Comparison of ENCODE assay signal across 29 cellular contexts in the genomic region with DNA sequence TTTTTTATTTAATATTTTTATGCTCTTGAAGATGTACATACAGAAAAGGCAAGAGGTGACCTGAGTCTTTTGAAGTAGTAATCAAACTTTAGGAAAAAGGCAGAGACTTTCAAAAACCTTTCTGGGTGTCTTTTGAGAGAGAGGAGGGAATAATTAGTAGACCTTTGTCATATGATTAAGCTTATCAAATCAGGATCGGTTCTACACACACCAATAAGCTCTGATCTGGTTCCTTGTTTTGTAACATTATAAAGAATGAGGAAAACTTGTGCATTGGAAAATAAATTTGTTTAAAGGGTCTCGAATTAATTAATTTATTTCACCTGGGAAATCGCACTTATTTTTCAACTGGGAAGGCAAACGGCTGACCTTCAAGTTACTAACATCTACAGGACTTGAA. TPM values are rescaled to one million over a fixed set of nuclear protein-coding genes. Genes with fewer than 3 reads are reported as not detected.
DNase-seq lines count a peak whose midpoint lies in the region; ATAC-seq and TF ChIP-seq lines count a peak whose summit lies in the region.
"Had no signal": no experiment of that assay in that cellular context is flagged by ENCODE, and none has a peak within 500 bp of the region (broad histone marks: within the 10 kb centered on the region; RNA-seq: fewer than 3 reads in every experiment).

No MANE protein-coding gene starts in this region.

- H3K4me1 Mint-ChIP-seq in WTC11: peaks cover 57% of the 10 kb centered on the region
- peaks cover 11% of the 10 kb centered on the region for H3K4me1 Mint-ChIP-seq in activated T-cell treated with anti-CD3 and anti-CD28 coated beads, Interleukin-2, amount 50 U/mL, for 72 hours (ENCODE audit: low read depth)

- peak overlapping the region; percentile 99 for H3K4me2 ChIP-seq in GM23248 (ENCODE audit: unreplicated experiment)

- CTCF ChIA-PET in WTC11 (lab: Charles Lee): interaction anchor here (0.7 to 1.9 kb wide), 5 partner anchors 14 to 753 kb away, joined by 3 to 7 read pairs (median 3); partner anchors contain the start of gene POLR1F

- TF ChIP-seq CTCF in WTC11 (IDR thresholded peaks at IDR 0.05) (no peak), foreskin fibroblast (IDR thresholded peaks at IDR 0.05; ENCODE audit: low read depth, low read length) (no peak)

- peaks cover 94% of the 10 kb centered on the region for H3K79me2 ChIP-seq in GM23248 (ENCODE audit: insufficient read depth)

- no peaks in the 10 kb centered on the region for H3K9me2 ChIP-seq in GM23248 (ENCODE audit: insufficient read depth)

- in situ Hi-C loops in GM23248 (cut with MboI): loop anchor here (25.0 kb wide), 1 partner anchor 743 kb away; no protein-coding TSS in a partner anchor

- H3K9me3 Mint-ChIP-seq in WTC11: no peaks in the 10 kb centered on the region
- H3K9me3 Mint-ChIP-seq in activated T-cell treated with anti-CD3 and anti-CD28 coated beads, Interleukin-2, amount 50 U/mL, for 72 hours: peaks cover 0 to 2% of the 10 kb centered on the region in 2 donors

- H3K9me3 ChIP-seq in GM23248 (ENCODE audit: low read depth) (no peaks in the 10 kb centered on the region), subcutaneous abdominal adipose tissue (ENCODE audit: control insufficient read depth in 5 of 5, low read length in 5 of 5) (no peaks in the 10 kb centered on the region)
- H3K9me3 ChIP-seq: gastrocnemius medialis, tibial nerve had no signal

- H3F3A ChIP-seq in GM23248 (ENCODE audit: insufficient read depth): peaks cover 40% of the 10 kb centered on the region

- no peaks in the 10 kb centered on the region for H3K36me3 Mint-ChIP-seq in WTC11
- peaks cover 0 to 2% of the 10 kb centered on the region in 2 donors for H3K36me3 Mint-ChIP-seq in activated T-cell treated with anti-CD3 and anti-CD28 coated beads, Interleukin-2, amount 50 U/mL, for 72 hours (ENCODE audit: insufficient read depth in 2 of 2)

- H3K27ac ChIP-seq in GM23248 (peak overlapping the region; percentile 97), subcutaneous abdominal adipose tissue (ENCODE audit: low read depth, low read length) (peak overlapping the region; percentile 96)
- H3K27ac ChIP-seq: cardiac muscle cell, epithelial cell of prostate, gastrocnemius medialis, tibial nerve, VCaP had no signal

- H3K4me3 ChIP-seq in GM23248 (peak overlapping the region; percentile 88), foreskin fibroblast (ENCODE audit: low read depth in 1 of 2, low read length in 2 of 2) (peak overlapping the region; percentile 55 to 63), subcutaneous abdominal adipose tissue (ENCODE audit: low read depth in 1 of 5, low read length in 5 of 5) (peak overlapping the region; percentile 72 to 91 (median 86))

- peaks cover 100% of the 10 kb centered on the region for H3K27me3 Mint-ChIP-seq in WTC11 (ENCODE audit: low read depth)
- H3K27me3 Mint-ChIP-seq in activated T-cell treated with anti-CD3 and anti-CD28 coated beads, Interleukin-2, amount 50 U/mL, for 72 hours (ENCODE audit: low read depth): peaks cover 68% of the 10 kb centered on the region

- WGBS in GM23248 (ENCODE audit: low coverage in 1 of 2, low lambda C conversion rate in 2 of 2, missing lambda C conversion rate in 2 of 2), 2 experiments: 1 to 3% methylated on average over 4 of the region's 4 CpGs

- H3K4me3 Mint-ChIP-seq in WTC11: peak overlapping the region; percentile 76
- H3K4me3 Mint-ChIP-seq in activated T-cell treated with anti-CD3 and anti-CD28 coated beads, Interleukin-2, amount 50 U/mL, for 72 hours: no peak overlapping the region
- H3K4me3 Mint-ChIP-seq: activated naive CD8-positive, alpha-beta T cell treated with anti-CD3 and anti-CD28 coated beads, Interleukin-2, amount 50 U/mL, for 24 hours; naive thymus-derived CD8-positive, alpha-beta T cell; T-helper 1 cell treated with Interleukin-12 subunit alpha and Interleukin-12 subunit beta and Interleukin-4 antibody, amounts not matched to agents 30 μg/mL and 1 μg/mL, for 36 hours had no signal

- H2AFZ ChIP-seq in GM23248: peak overlapping the region; percentile 84

- H3K36me3 ChIP-seq in GM23248 (ENCODE audit: low read depth) (no peaks in the 10 kb centered on the region), subcutaneous abdominal adipose tissue (ENCODE audit: control insufficient read depth in 5 of 5, insufficient read depth in 5 of 5, low read length in 5 of 5) (no peaks in the 10 kb centered on the region)
- H3K36me3 ChIP-seq: cardiac muscle cell, gastrocnemius medialis, tibial nerve had no signal

- ATAC-seq in WTC11 (no peak), GM21825 (IDR thresholded peaks at IDR 0.05; ENCODE audit: unreplicated experiment) (no peak)
- no peak for ATAC-seq in activated T-cell treated with anti-CD3 and anti-CD28 coated beads, Interleukin-2, amount 50 U/mL, for 72 hours (replicated peaks in 1 of 2)
- ATAC-seq: activated naive CD8-positive, alpha-beta T cell treated with anti-CD3 and anti-CD28 coated beads, Interleukin-2, amount 50 U/mL, for 24 hours; gastrocnemius medialis; HCT116; naive thymus-derived CD8-positive, alpha-beta T cell had no signal

- H3K27ac Mint-ChIP-seq in WTC11: no peak overlapping the region
- H3K27ac Mint-ChIP-seq in activated T-cell treated with anti-CD3 and anti-CD28 coated beads, Interleukin-2, amount 50 U/mL, for 72 hours: no peak overlapping the region
- H3K27ac Mint-ChIP-seq: activated naive CD8-positive, alpha-beta T cell treated with anti-CD3 and anti-CD28 coated beads, Interleukin-2, amount 50 U/mL, for 24 hours; naive thymus-derived CD8-positive, alpha-beta T cell; T-helper 1 cell treated with Interleukin-12 subunit alpha and Interleukin-12 subunit beta and Interleukin-4 antibody, amounts not matched to agents 30 μg/mL and 1 μg/mL, for 36 hours had no signal

- H3K4me1 ChIP-seq in GM23248 (ENCODE audit: insufficient read depth) (peaks cover 72% of the 10 kb centered on the region), subcutaneous abdominal adipose tissue (ENCODE audit: control insufficient read depth in 5 of 5, insufficient read depth in 5 of 5, low read length in 5 of 5) (peaks cover 0 to 72% (median 44%) of the 10 kb centered on the region in 5 donors)

- DNase-seq in GM23248 (peak; percentile 63), WTC11 (ENCODE audit: low spot score) (no peak), foreskin fibroblast (peak in 1 of 2 donors; percentile 36), NCI-H146 treated with DMSO at 0.1 percent for 48 hours (lab: John Stamatoyannopoulos, UW; ENCODE audit: unreplicated experiment) (no peak)
- no peak for DNase-seq in activated T-cell treated with anti-CD3 and anti-CD28 coated beads, Interleukin-2, amount 50 U/mL, for 72 hours
- DNase-seq: activated CD8-positive, alpha-beta memory T cell treated with anti-CD3 and anti-CD28 coated beads, Interleukin-2, amount 50 U/mL, for 4 hours; activated effector memory CD4-positive, alpha-beta T cell treated with Interleukin-2 at 50 U/mL for 16 hours; activated naive CD8-positive, alpha-beta T cell treated with anti-CD3 and anti-CD28 coated beads, Interleukin-2, amount 50 U/mL, for 24 hours; dermis blood vessel endothelial cell; DMS79; gastrocnemius medialis; IMR-90; kidney; naive thymus-derived CD8-positive, alpha-beta T cell; NCI-H1694; NCI-H774; SIG-M5; stimulated activated CD4-positive, alpha-beta T cell treated with anti-CD3 and anti-CD28 coated beads, Interleukin-1b, Interleukin-23, amount 100 ng/mL, for 48 hours; stimulated activated naive CD4-positive, alpha-beta T cell treated with Interleukin-2 at 50 U/mL for 16 hours had no signal

- H3K9ac ChIP-seq in GM23248 (peak overlapping the region; percentile 95), subcutaneous abdominal adipose tissue (ENCODE audit: low read length in 5 of 5) (peak overlapping the region in 3 of 5 donors; percentile 33 to 93 (median 87))

- H4K20me1 ChIP-seq in GM23248 (ENCODE audit: insufficient read depth): no peaks in the 10 kb centered on the region

- no peaks in the 10 kb centered on the region for H3K27me3 ChIP-seq in GM23248 (replicated peaks; ENCODE audit: insufficient read depth)
- H3K27me3 ChIP-seq in subcutaneous abdominal adipose tissue (ENCODE audit: control insufficient read depth in 5 of 5, insufficient read depth in 4 of 5, low read length in 5 of 5): peaks cover 0 to 38% (median 14%) of the 10 kb centered on the region in 5 donors

- POLR2A ChIA-PET in WTC11 (lab: Charles Lee): no interaction called here

TF ChIP-seq in WTC11, 78 proteins besides CTCF, POLR2A, EP300 and RAD21 (continues in another document):
- TF ChIP-seq FOXK1 (CRISPR knock-in tag; IDR thresholded peaks at IDR 0.05) (no peak), ZNF423 (CRISPR knock-in tag; IDR thresholded peaks at IDR 0.05) (no peak), NFE2L1 (CRISPR knock-in tag; IDR thresholded peaks at IDR 0.05) (no peak), ATF6 (CRISPR knock-in tag; IDR thresholded peaks at IDR 0.05) (no peak), OVOL2 (CRISPR knock-in tag; IDR thresholded peaks at IDR 0.05; ENCODE audit: borderline replicate concordance) (no peak), ZNF671 (CRISPR knock-in tag; IDR thresholded peaks at IDR 0.05) (no peak)

RNA-seq across cellular contexts. Expression of gene TWIST1, which starts 11.9 kb away (rescaled TPM):
- total RNA-seq in GM23248 (2014; rRNA removed; shearing (Covaris generic)): 45.7 and 47.8 TPM in 2 replicates
- polyA plus RNA-seq in GM23248 (2016; fragmentation: Nextera tagmentation; extraction: Ambion mirVana): 17.2 and 17.5 TPM in 2 replicates
- total RNA-seq in WTC11 (2021): 0.23 to 0.37 TPM in 2 of 3 replicates, not detected in the other
- 1 to 10 TPM in 1 of 2 donors, under 1 TPM in 1; 0.48 to 6.5 TPM for total RNA-seq in activated T-cell treated with anti-CD3 and anti-CD28 coated beads, Interleukin-2, amount 50 U/mL, for 72 hours
- total RNA-seq: dermis blood vessel endothelial cell; naive thymus-derived CD8-positive, alpha-beta T cell had no signal
- polyA plus RNA-seq: naive thymus-derived CD8-positive, alpha-beta T cell had no signal

RNA-seq across cellular contexts. Expression of gene FERD3L, which starts 39.7 kb away (rescaled TPM):
- not detected in 2 replicates for total RNA-seq in GM23248 (2014; rRNA removed; shearing (Covaris generic))
- not detected in 2 replicates for polyA plus RNA-seq in GM23248 (2016; fragmentation: Nextera tagmentation; extraction: Ambion mirVana)
- total RNA-seq in WTC11 (2021): not detected in 3 replicates
- total RNA-seq in activated T-cell treated with anti-CD3 and anti-CD28 coated beads, Interleukin-2, amount 50 U/mL, for 72 hours: not detected
- total RNA-seq: cardiac muscle cell; dermis blood vessel endothelial cell; gastrocnemius medialis; IMR-90; kidney; M059J; naive thymus-derived CD8-positive, alpha-beta T cell; posterior vena cava; tibial nerve had no signal
- polyA plus RNA-seq: cardiac muscle cell; IMR-90; naive thymus-derived CD8-positive, alpha-beta T cell had no signal
